1 cellular context compared by ENCODE assay signal in genomic region chr1:16755385-16755784, GRCh38. TPM values are rescaled to one million over a fixed set of nuclear protein-coding genes. Genes with fewer than 3 reads are reported as not detected.
"Had no signal": no experiment of that assay in that cellular context is flagged by ENCODE, and none has a peak within 500 bp of the region (broad histone marks: within the 10 kb centered on the region; RNA-seq: fewer than 3 reads in every experiment).

No MANE protein-coding gene starts in this region.

RNA-seq across cellular contexts. Expression of gene RNU1-4, which starts 15.1 kb away (rescaled TPM):
- total RNA-seq: fibroblast of villous mesenchyme had no signal
